20 cellular contexts compared by ENCODE assay signal in the genomic region with DNA sequence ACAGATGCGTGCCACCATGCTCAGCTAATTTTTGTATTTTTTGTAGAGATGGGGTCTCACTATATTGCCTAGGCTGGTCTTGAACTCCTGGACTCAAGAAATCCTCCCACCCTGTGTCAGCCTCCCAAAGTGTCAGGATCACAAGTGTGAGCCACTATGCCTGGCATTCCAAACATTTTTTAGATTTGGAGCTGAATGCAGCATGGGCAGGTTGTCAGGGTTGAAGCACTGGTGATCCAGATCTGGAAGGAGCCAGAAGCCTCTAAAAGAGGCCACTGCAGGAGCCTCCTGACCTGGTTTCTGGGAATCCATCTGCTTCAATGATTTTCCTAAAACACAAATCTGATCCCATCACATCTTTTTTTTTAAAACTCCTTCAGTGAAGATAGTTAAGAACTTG. TPM values are rescaled to one million over a fixed set of nuclear protein-coding genes. Genes with fewer than 3 reads are reported as not detected.
DNase-seq lines count a peak whose midpoint lies in the region; ATAC-seq, FAIRE-seq and TF ChIP-seq lines count a peak whose summit lies in the region.
"Had no signal": no experiment of that assay in that cellular context is flagged by ENCODE, and none has a peak within 500 bp of the region (broad histone marks: within the 10 kb centered on the region; RNA-seq: fewer than 3 reads in every experiment).

No MANE protein-coding gene starts in this region.

- H2BK5ac ChIP-seq in mesendoderm (ENCODE audit: low read length): no peak overlapping the region

- FAIRE-seq in A549 (lab: Jason Lieb, UNC): no peak
- FAIRE-seq: GM18507 had no signal

- WGBS in A549 (ENCODE audit: missing lambda C conversion rate): 75% methylated on average over 1 of the region's 1 CpG
- no CpG with 5 or more reads among the region's 1 CpG for WGBS in mesendoderm (ENCODE audit: extremely low coverage, insufficient coverage, low lambda C conversion rate)

- H3K4ac ChIP-seq in mesendoderm (ENCODE audit: low read depth, low read length): no peak overlapping the region

- H3K9me3 ChIP-seq in A549 (no peaks in the 10 kb centered on the region), ascending aorta (no peaks in the 10 kb centered on the region), OCI-LY7 (ENCODE audit: low read length) (no peaks in the 10 kb centered on the region)
- H3K9me3 ChIP-seq: colonic mucosa had no signal

- no peak for TF ChIP-seq CTCF in A549 (IDR thresholded peaks at IDR 0.05)
- no peak for TF ChIP-seq CTCF in ascending aorta (IDR thresholded peaks at IDR 0.05)
- no peak for TF ChIP-seq CTCF in OCI-LY7 (conservative IDR thresholded peaks at IDR 0.05; ENCODE audit: low read length)

- no peaks in the 10 kb centered on the region for H3K27me3 ChIP-seq in ascending aorta
- no peaks in the 10 kb centered on the region for H3K27me3 ChIP-seq in mesendoderm (ENCODE audit: insufficient read depth, low read length, poor library complexity)
- H3K27me3 ChIP-seq: colonic mucosa had no signal

- H4K5ac ChIP-seq in mesendoderm (ENCODE audit: low read length): no peak overlapping the region

- CTCF ChIA-PET in A549 (lab: Yijun Ruan, JAX): interaction anchor here (0.9 to 2.7 kb wide), 6 partner anchors 8 to 29 kb away, joined by 3 to 9 read pairs (median 4); no protein-coding TSS in a partner anchor
- CTCF ChIA-PET in OCI-LY7 (lab: Charles Lee; ENCODE audit: unreplicated experiment): no interaction called here

- no peak overlapping the region for H3K18ac ChIP-seq in mesendoderm (ENCODE audit: low read length)

- TF ChIP-seq RAD21 in A549 (conservative IDR thresholded peaks at IDR 0.05 in 1 of 2, IDR thresholded peaks at IDR 0.05 in 1 of 2): no peak

- TF ChIP-seq POLR2A in A549 (IDR thresholded peaks at IDR 0.05; ENCODE audit: low read length): no peak

- H2AFZ ChIP-seq in OCI-LY7 (ENCODE audit: low read length): no peak overlapping the region

- BruUV-seq in OCI-LY7 (replicated peaks; lab: Mats Ljungman, UMichigan): no TSS peak

- no peak overlapping the region for H2AK5ac ChIP-seq in mesendoderm (ENCODE audit: low read length)

- no peak overlapping the region for H4K8ac ChIP-seq in mesendoderm (ENCODE audit: low read depth, low read length)

- TF ChIP-seq EP300 in A549 (IDR thresholded peaks at IDR 0.05): no peak

- ATAC-seq in A549: no peak
- ATAC-seq in GM18519 (IDR thresholded peaks at IDR 0.05; ENCODE audit: low FRiP score, unreplicated experiment): no peak

- no peak overlapping the region for H3K23ac ChIP-seq in mesendoderm (ENCODE audit: low read length)

- H3K4me1 ChIP-seq in A549 (peaks cover 50% of the 10 kb centered on the region), ascending aorta (peaks cover 2 to 23% of the 10 kb centered on the region in 2 donors), mesendoderm (ENCODE audit: control insufficient read depth, low read depth, low read length) (peaks cover 8% of the 10 kb centered on the region), OCI-LY7 (ENCODE audit: insufficient read depth, low read length, poor library complexity, severe bottlenecking) (peaks cover 28% of the 10 kb centered on the region)
- H3K4me1 ChIP-seq: colonic mucosa had no signal

- no peak overlapping the region for H3K9ac ChIP-seq in mesendoderm (ENCODE audit: low read length)

- H3K4me2 ChIP-seq in A549 (peak overlapping the region; percentile 79), mesendoderm (ENCODE audit: low read length) (no peak overlapping the region), OCI-LY7 (ENCODE audit: low read length) (no peak overlapping the region)

- H3K79me2 ChIP-seq in mesendoderm (ENCODE audit: control insufficient read depth, insufficient read depth, low read length) (peaks cover 27% of the 10 kb centered on the region), OCI-LY7 (ENCODE audit: insufficient read depth, low read depth, low read length) (peaks cover 27% of the 10 kb centered on the region)

- peaks cover 12% of the 10 kb centered on the region; the same call in 1 of the 2 replicates for H4K20me1 ChIP-seq in OCI-LY7 (ENCODE audit: insufficient read depth, low read length)

- no peak overlapping the region for H3K56ac ChIP-seq in mesendoderm (ENCODE audit: low read length)

- H3K4me3 ChIP-seq in A549: no peak overlapping the region
- H3K4me3 ChIP-seq in ascending aorta: no peak overlapping the region
- no peak overlapping the region for H3K4me3 ChIP-seq in mesendoderm (ENCODE audit: low read length)
- H3K4me3 ChIP-seq in OCI-LY7 (ENCODE audit: low read depth, low read length, poor library complexity, severe bottlenecking): no peak overlapping the region
- H3K4me3 ChIP-seq: colonic mucosa had no signal

- intact Hi-C loops in ascending aorta (cut with DNase I): no loop called here
- intact Hi-C loops in OCI-LY7 (cut with micrococcal nuclease; ENCODE audit: unreplicated experiment): loop anchor here (5.0 kb wide), 1 partner anchor 1060 kb away; no protein-coding TSS in a partner anchor

- H2BK15ac ChIP-seq in mesendoderm (replicated peaks; ENCODE audit: low read depth): no peak overlapping the region

- no peak overlapping the region for H2BK120ac ChIP-seq in mesendoderm (ENCODE audit: low read depth, low read length)

- peak overlapping the region; percentile 99 to 100 for H3K27ac ChIP-seq in A549
- peak overlapping the region; percentile 96 to 98 for H3K27ac ChIP-seq in ascending aorta
- no peak overlapping the region for H3K27ac ChIP-seq in mesendoderm (ENCODE audit: low read depth, low read length)
- H3K27ac ChIP-seq in OCI-LY7 (ENCODE audit: low read depth, low read length, poor library complexity, severe bottlenecking): no peak overlapping the region
- H3K27ac ChIP-seq: colonic mucosa had no signal

- H3K9me2 ChIP-seq in OCI-LY7 (ENCODE audit: insufficient read depth, low read length): no peaks in the 10 kb centered on the region

- H3K36me3 ChIP-seq in ascending aorta (no peaks in the 10 kb centered on the region), mesendoderm (ENCODE audit: control insufficient read depth, insufficient read depth, low read length) (no peaks in the 10 kb centered on the region), OCI-LY7 (ENCODE audit: insufficient read depth, low read length) (peaks cover 26% of the 10 kb centered on the region)
- H3K36me3 ChIP-seq: colonic mucosa had no signal

- POLR2A ChIA-PET in A549 (lab: Yijun Ruan, JAX) (interaction anchor here (1.1 to 2.2 kb wide), 4 partner anchors 10 to 115 kb away, joined by 3 to 9 read pairs (median 6); partner anchors contain the start of gene CITED4), OCI-LY7 (lab: Charles Lee) (interaction anchor here (0.6 kb wide), 2 partner anchors 263 to 585 kb away, joined by 3 to 6 read pairs; no protein-coding TSS in a partner anchor)

- peaks cover 8% of the 10 kb centered on the region for H3K79me1 ChIP-seq in mesendoderm (ENCODE audit: low read length)

- peak in 1 of 2 experiments; percentile 47 for DNase-seq in A549 (ENCODE audit: low read depth in 1 of 2, low spot score in 1 of 2)
- peak; percentile 18 for DNase-seq in GM03348 (ENCODE audit: low spot score)
- DNase-seq in ascending aorta (ENCODE audit: low spot score in 2 of 2): no peak
- DNase-seq in mesendoderm: peak; percentile 51
- no peak for DNase-seq in NCI-H1105 (lab: John Stamatoyannopoulos, UW)
- no peak for DNase-seq in GDM1 (lab: John Stamatoyannopoulos, UW)
- DNase-seq in OCI-LY7 (ENCODE audit: low spot score): no peak
- DNase-seq: activated CD4-positive, alpha-beta T cell treated with anti-CD3 and anti-CD28 coated beads for 4 hours; activated gamma-delta T cell; colonic mucosa; DMS79; KG1; kidney glomerular epithelial cell; NCI-H1048; NCI-H2029 treated with DMSO at 0.1 percent for 48 hours; NCI-H510A; nephron progenitor cell; substantia nigra had no signal

TF ChIP-seq in A549, 52 proteins besides CTCF, POLR2A, EP300 and RAD21:
- TF ChIP-seq EHF (CRISPR knock-in tag; IDR thresholded peaks at IDR 0.05): no peak
- no peak for TF ChIP-seq FOSB (CRISPR knock-in tag; IDR thresholded peaks at IDR 0.05)
- TF ChIP-seq CHD2 (IDR thresholded peaks at IDR 0.05; ENCODE audit: low read length, partially characterized antibody): no peak
- TF ChIP-seq FOXS1 (CRISPR knock-in tag; IDR thresholded peaks at IDR 0.05): no peak
- TF ChIP-seq CBX8 (IDR thresholded peaks at IDR 0.05): no peak
- TF ChIP-seq RFX5 (IDR thresholded peaks at IDR 0.05): no peak
- no peak for TF ChIP-seq HOXB5 (CRISPR knock-in tag; IDR thresholded peaks at IDR 0.05)
- TF ChIP-seq KDM5A (IDR thresholded peaks at IDR 0.05): no peak
- no peak for TF ChIP-seq HEYL (CRISPR knock-in tag; IDR thresholded peaks at IDR 0.05)
- TF ChIP-seq EHMT2 (IDR thresholded peaks at IDR 0.05; ENCODE audit: low read depth): no peak
- TF ChIP-seq BHLHE40 (IDR thresholded peaks at IDR 0.05; ENCODE audit: low read depth, low read length): no peak
- no peak for TF ChIP-seq GATA3 (IDR thresholded peaks at IDR 0.05; ENCODE audit: borderline replicate concordance)

RNA-seq across cellular contexts. Expression of gene CTPS1, which starts 1.8 kb away (rescaled TPM):
- polyA plus RNA-seq in A549 (2011; rRNA removed) (145 and 181 TPM in 2 replicates), A549 (2017; fragmentation: RNase III; extraction: RNeasy Plus Mini Kit Qiagen cat#74134 plus additional on column Dnase treatment) (159 to 169 TPM (median 159 TPM) in 3 replicates)
- polyA plus RNA-seq in A549 (2012; cell fraction: cytosol; rRNA removed): 75.4 and 77.9 TPM in 2 replicates
- polyA plus RNA-seq in A549 (2012; cell fraction: nucleus; rRNA removed): 113 and 172 TPM in 2 replicates
- 206 and 264 TPM in 2 replicates for polyA minus RNA-seq in A549 (2011; rRNA and poly(A)+ RNA removed)
- total RNA-seq in ascending aorta (33.0 TPM), OCI-LY7 (2022) (111 and 117 TPM in 2 replicates)
- 75.4 TPM for polyA plus RNA-seq in mesendoderm (2013, experiment 1 of 2)
- 75.2 TPM for polyA plus RNA-seq in mesendoderm (2013, experiment 2 of 2)
- total RNA-seq in OCI-LY7 (2014; rRNA removed; shearing (Covaris generic)): 58.9 and 76.6 TPM in 2 replicates

RNA-seq across cellular contexts. Expression of gene SLFNL1, which starts 43.8 kb away (rescaled TPM):
- polyA plus RNA-seq in A549 (2011; rRNA removed) (0.01 and 0.07 TPM in 2 replicates), A549 (2017; fragmentation: RNase III; extraction: RNeasy Plus Mini Kit Qiagen cat#74134 plus additional on column Dnase treatment) (0.03 to 0.05 TPM (median 0.04 TPM) in 3 replicates)
- polyA plus RNA-seq in A549 (2012; cell fraction: cytosol; rRNA removed): 0.03 and 0.05 TPM in 2 replicates
- polyA plus RNA-seq in A549 (2012; cell fraction: nucleus; rRNA removed): 0.28 and 0.30 TPM in 2 replicates
- polyA minus RNA-seq in A549 (2011; rRNA and poly(A)+ RNA removed): 0.08 and 0.34 TPM in 2 replicates
- total RNA-seq in ascending aorta (not detected), OCI-LY7 (2022) (0.49 and 0.57 TPM in 2 replicates)
- polyA plus RNA-seq in mesendoderm (2013, experiment 1 of 2): not detected
- polyA plus RNA-seq in mesendoderm (2013, experiment 2 of 2): not detected
- 0.82 and 1.1 TPM in 2 replicates for total RNA-seq in OCI-LY7 (2014; rRNA removed; shearing (Covaris generic))

Comparison
In these comparisons a context has a peak if more than half of its experiments do, and no peak if none do; other contexts are left out.
1. DNase-seq: peak in GM03348 (single experiment) and mesendoderm (single experiment); none in ascending aorta (0 of 2), NCI-H1105 (single experiment), GDM1 (single experiment) and OCI-LY7 (single experiment).
2. H3K27ac ChIP-seq: peak in A549 (2 of 2) and ascending aorta (2 of 2); none in mesendoderm (single experiment) and OCI-LY7 (single experiment).